In genomic region chr15:46343527-46343926, GRCh38 we compare ENCODE assay signal across 19 cellular contexts.
"Had no signal": no experiment of that assay in that cellular context is flagged by ENCODE, and none has a peak within 500 bp of the region (broad histone marks: within the 10 kb centered on the region; RNA-seq: fewer than 3 reads in every experiment).

No MANE protein-coding gene starts in this region.

- H3K9me3 ChIP-seq: gastrocnemius medialis, psoas muscle, sigmoid colon, thoracic aorta had no signal

- FAIRE-seq: islet of Langerhans had no signal

- H3K36me3 Mint-ChIP-seq: activated naive CD8-positive, alpha-beta T cell; naive B cell had no signal

- H3K27me3 Mint-ChIP-seq: activated B cell treated with CpG ODN at 0.5 μM for 24 hours; stimulated activated naive CD8-positive, alpha-beta T cell treated with anti-CD3 and anti-CD28 coated beads, Interleukin-15, amount 100 ng/mL, for 72 hours had no signal

- H3K4me1 ChIP-seq: gastrocnemius medialis, psoas muscle, sigmoid colon, spleen had no signal

- H3K9me3 Mint-ChIP-seq: activated B cell treated with CpG ODN at 0.5 μM for 24 hours had no signal

- H3K4me3 Mint-ChIP-seq: activated B cell treated with CpG ODN at 0.5 μM for 24 hours; activated naive CD8-positive, alpha-beta T cell; naive B cell; stimulated activated naive CD8-positive, alpha-beta T cell treated with anti-CD3 and anti-CD28 coated beads, Interleukin-15, amount 100 ng/mL, for 72 hours had no signal

- ATAC-seq: gastrocnemius medialis; left colon; psoas muscle; stimulated activated naive CD8-positive, alpha-beta T cell treated with anti-CD3 and anti-CD28 coated beads, Interleukin-15, amount 100 ng/mL, for 72 hours had no signal

- H3K4me1 Mint-ChIP-seq: activated B cell treated with CpG ODN at 0.5 μM for 24 hours; naive B cell; stimulated activated naive CD8-positive, alpha-beta T cell treated with anti-CD3 and anti-CD28 coated beads, Interleukin-15, amount 100 ng/mL, for 72 hours had no signal

- H3K36me3 ChIP-seq: gastrocnemius medialis, sigmoid colon, spleen, thoracic aorta had no signal

- DNase-seq: activated B cell treated with CpG ODN at 0.5 μM for 24 hours; activated CD4-positive, alpha-beta T cell treated with anti-CD3 and anti-CD28 coated beads for 48 hours; activated CD8-positive, alpha-beta memory T cell treated with anti-CD3 and anti-CD28 coated beads, Interleukin-2, amount 50 U/mL, for 48 hours; activated gamma-delta T cell treated with Interleukin-2 at 50 U/mL for 16 hours; cortex of kidney; effector memory CD4-positive, alpha-beta T cell; gastrocnemius medialis; left colon; naive B cell; occipital lobe; psoas muscle; sigmoid colon; spleen; stimulated activated naive CD8-positive, alpha-beta T cell treated with anti-CD3 and anti-CD28 coated beads, Interleukin-15, amount 100 ng/mL, for 72 hours; T-helper 2 cell had no signal

- H3K4me3 ChIP-seq: gastrocnemius medialis, lung, psoas muscle, sigmoid colon, spleen, thoracic aorta had no signal

- H3K27ac ChIP-seq: gastrocnemius medialis, psoas muscle, sigmoid colon, spleen, thoracic aorta had no signal

- H3K27me3 ChIP-seq: gastrocnemius medialis, sigmoid colon, spleen had no signal

- H3K27ac Mint-ChIP-seq: activated B cell treated with CpG ODN at 0.5 μM for 24 hours; activated naive CD8-positive, alpha-beta T cell; naive B cell; stimulated activated naive CD8-positive, alpha-beta T cell treated with anti-CD3 and anti-CD28 coated beads, Interleukin-15, amount 100 ng/mL, for 72 hours had no signal
